In the genomic region with DNA sequence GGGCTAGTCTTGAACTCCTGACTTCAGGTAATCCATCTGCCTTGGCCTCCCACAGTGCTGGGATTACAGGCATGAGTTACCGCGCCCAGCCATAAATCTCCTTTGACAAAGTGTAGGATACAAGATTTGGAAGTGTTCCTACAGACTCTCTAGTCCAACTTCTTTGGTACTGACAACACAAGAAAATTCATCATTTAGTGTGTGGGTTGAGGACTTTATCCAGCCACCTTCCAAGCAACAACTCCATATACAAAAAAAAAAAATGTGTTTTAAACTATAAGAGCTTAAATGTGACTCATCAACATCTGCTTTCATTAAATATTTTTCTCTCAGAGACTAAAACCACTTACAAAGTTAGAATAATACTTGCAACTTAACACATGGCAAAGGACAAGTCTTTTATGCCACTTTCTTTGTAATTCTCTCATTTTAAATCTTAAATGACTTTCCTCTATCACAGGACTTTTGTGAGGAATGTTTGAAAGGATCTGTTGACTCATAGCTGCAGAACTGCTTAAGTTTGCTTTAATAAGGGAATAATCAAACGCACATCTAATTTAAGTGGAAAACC, we compare ENCODE assay signal across 9 cellular contexts. TPM values are rescaled to one million over a fixed set of nuclear protein-coding genes. Genes with fewer than 3 reads are reported as not detected.
A peak's percentile ranks its signal among the peaks of the same experiment; 100 is the strongest.
DNase-seq lines count a peak whose midpoint lies in the region; ATAC-seq and TF ChIP-seq lines count a peak whose summit lies in the region.
"Had no signal": no experiment of that assay in that cellular context is flagged by ENCODE, and none has a peak within 500 bp of the region (broad histone marks: within the 10 kb centered on the region; RNA-seq: fewer than 3 reads in every experiment).

No MANE protein-coding gene starts in this region.

- TF ChIP-seq CTCF in HFFc6 (IDR thresholded peaks at IDR 0.05) (no peak), brain (conservative IDR thresholded peaks at IDR 0.05) (no peak), testis (IDR thresholded peaks at IDR 0.05) (no peak)

- H3K27me3 ChIP-seq in subcutaneous abdominal adipose tissue (ENCODE audit: control insufficient read depth in 5 of 5, insufficient read depth in 4 of 5, low read length in 5 of 5) (no peaks in the 10 kb centered on the region), testis (no peaks in the 10 kb centered on the region)

- H3K4me3 ChIP-seq in subcutaneous abdominal adipose tissue (ENCODE audit: low read depth in 1 of 5, low read length in 5 of 5), result no peak overlapping the region
- no peak overlapping the region for H3K4me3 ChIP-seq in testis

- H3K9ac ChIP-seq in subcutaneous abdominal adipose tissue (ENCODE audit: low read length in 5 of 5), result peak overlapping the region in 4 of 5 donors; percentile 30 to 77 (median 64)

- H3K4me1 ChIP-seq in subcutaneous abdominal adipose tissue (ENCODE audit: control insufficient read depth in 5 of 5, insufficient read depth in 5 of 5, low read length in 5 of 5), result peaks cover 0 to 27% (median 24%) of the 10 kb centered on the region in 5 donors
- H3K4me1 ChIP-seq in testis, result peaks cover 4% of the 10 kb centered on the region

- DNase-seq in HFFc6 (peak; percentile 32), islet precursor cell (peak; percentile 73), testis (no peak), UCSD-AML1 (lab: John Stamatoyannopoulos, UW; ENCODE audit: unreplicated experiment) (no peak)
- DNase-seq in stimulated activated CD4-positive, alpha-beta T cell treated with anti-CD3 and anti-CD28 coated beads, Interleukin-4, amount 100 ng/mL, for 1 hour, result no peak
- DNase-seq: activated CD4-positive, alpha-beta T cell treated with anti-CD3 and anti-CD28 coated beads for 48 hours had no signal

- H3K4me1 Mint-ChIP-seq in HFFc6 (ENCODE audit: low read depth) (peaks cover 22% of the 10 kb centered on the region), brain (peaks cover 11% of the 10 kb centered on the region)

- H3K9me3 ChIP-seq in subcutaneous abdominal adipose tissue (ENCODE audit: control insufficient read depth in 5 of 5, low read length in 5 of 5) (no peaks in the 10 kb centered on the region), testis (no peaks in the 10 kb centered on the region)

- ATAC-seq in GM18870 (IDR thresholded peaks at IDR 0.05; ENCODE audit: unreplicated experiment), result no peak

- no peaks in the 10 kb centered on the region for H3K27me3 Mint-ChIP-seq in HFFc6 (ENCODE audit: insufficient read depth)
- H3K27me3 Mint-ChIP-seq in brain, result no peaks in the 10 kb centered on the region

- H3K9me3 Mint-ChIP-seq in HFFc6 (no peaks in the 10 kb centered on the region), brain (no peaks in the 10 kb centered on the region)

- H3K27ac Mint-ChIP-seq in HFFc6, result no peak overlapping the region; the same call in 1 of the 2 replicates
- peak overlapping the region in 3 of 5 experiments; percentile 40 to 73 (median 69) for H3K27ac Mint-ChIP-seq in brain

- no peak overlapping the region; the same call in none of the 2 replicates for H3K4me3 Mint-ChIP-seq in HFFc6
- peak overlapping the region in 2 of 5 experiments; percentile 11 to 24 for H3K4me3 Mint-ChIP-seq in brain

- H3K27ac ChIP-seq in subcutaneous abdominal adipose tissue (ENCODE audit: low read depth, low read length), result peak overlapping the region; percentile 92
- peak overlapping the region in 1 of 2 donors; percentile 18 for H3K27ac ChIP-seq in testis

- no peaks in the 10 kb centered on the region for H3K36me3 Mint-ChIP-seq in HFFc6 (ENCODE audit: low read depth)
- no peaks in the 10 kb centered on the region for H3K36me3 Mint-ChIP-seq in brain

- intact Hi-C loops in testis (cut with DNase I; ENCODE audit: low total_unique reads), result no loop called here

- TF ChIP-seq POLR2A in testis (IDR thresholded peaks at IDR 0.05), result no peak

- H3K36me3 ChIP-seq in subcutaneous abdominal adipose tissue (ENCODE audit: control insufficient read depth in 5 of 5, insufficient read depth in 5 of 5, low read length in 5 of 5) (no peaks in the 10 kb centered on the region), testis (ENCODE audit: low read depth, missing control alignments) (no peaks in the 10 kb centered on the region)

- 73 to 90% methylated on average over 3 of the region's 3 CpGs for WGBS in testis, 2 donors

RNA-seq across cellular contexts. Expression of gene ITGAV, which starts 46.2 kb away (rescaled TPM):
- 10 to 100 TPM; 66.9 to 88.1 (median 80.7) TPM for total RNA-seq in HFFc6 (2021; fragmentation: NEBNext Ultra II Directional; extraction: Animal tissue kit (Norgen Biotek cat#: 25700))
- polyA plus RNA-seq in brain (ENCODE audit: insufficient read depth, low read depth, low replicate concordance), result 10.7 TPM
- total RNA-seq in testis, result 10 to 100 TPM; 62.2 to 93.3 TPM
- 23.5 TPM for polyA plus RNA-seq in testis (ENCODE audit: insufficient read depth, low read depth, low replicate concordance)

RNA-seq across cellular contexts. Expression of gene ZC3H15, which starts 57.6 kb away (rescaled TPM):
- 10 to 100 TPM; 57.8 to 67.7 (median 63.8) TPM for total RNA-seq in HFFc6 (2021; fragmentation: NEBNext Ultra II Directional; extraction: Animal tissue kit (Norgen Biotek cat#: 25700))
- polyA plus RNA-seq in brain (ENCODE audit: insufficient read depth, low read depth, low replicate concordance) (19.3 TPM), testis (ENCODE audit: insufficient read depth, low read depth, low replicate concordance) (36.8 TPM)
- total RNA-seq in testis, result 10 to 100 TPM; 59.4 to 67.4 TPM

Comparison
In these comparisons a context has a peak if more than half of its experiments do, and no peak if none do; other contexts are left out.
1. DNase-seq: peak in HFFc6 (single experiment) and islet precursor cell (single experiment); none in stimulated activated CD4-positive, alpha-beta T cell treated with anti-CD3 and anti-CD28 coated beads, Interleukin-4, amount 100 ng/mL, for 1 hour (single experiment), testis (single experiment) and UCSD-AML1 (single experiment).